8 cellular contexts compared by ENCODE assay signal in genomic region chr15:41230650-41231533, GRCh38. TPM values are rescaled to one million over a fixed set of nuclear protein-coding genes. Genes with fewer than 3 reads are reported as not detected.
DNase-seq lines count a peak whose midpoint lies in the region; ATAC-seq and TF ChIP-seq lines count a peak whose summit lies in the region.

TSS of gene CHP1 (plus strand) at chr15:41231268. CDS start at chr15:41231383, 115 bp downstream.
TSS of gene EXD1 (minus strand) at chr15:41230757. CDS start at chr15:41226575, 4,182 bp downstream.

- CTCF ChIA-PET in activated B cell treated with CpG ODN at 0.5 μM for 24 hours (lab: Charles Lee) = interaction anchor here (0.6 to 1.6 kb wide), 9 partner anchors 23 to 324 kb away, joined by 3 to 6 read pairs (median 4); partner anchors contain the start of genes NUSAP1 and OIP5

- DNase-seq in AG10803 (ENCODE audit: low read depth) (peak; percentile 97), NCI-H226 (peak; percentile 81), activated B cell treated with CpG ODN at 0.5 μM for 24 hours (peak; percentile 93), inferior parietal cortex (ENCODE audit: extremely low spot score) (peak; percentile 95), smooth muscle cell of the brain vasculature (ENCODE audit: low read depth, low spot score) (peak; percentile 95)
- DNase-seq in central memory CD4-positive, alpha-beta T cell = peak; percentile 94

- intact Hi-C loops in activated B cell treated with CpG ODN at 0.5 μM for 24 hours (cut with micrococcal nuclease) = loop anchor here (1.0 kb wide), 9 partner anchors 28 to 324 kb away; partner anchors contain the start of genes CHAC1, INO80, NDUFAF1 and NUSAP1

- H3K27me3 Mint-ChIP-seq in activated B cell treated with CpG ODN at 0.5 μM for 24 hours = no peaks in the 10 kb centered on the region

- peaks cover 28% of the 10 kb centered on the region for H3K4me1 Mint-ChIP-seq in activated B cell treated with CpG ODN at 0.5 μM for 24 hours

- H3K27ac Mint-ChIP-seq in activated B cell treated with CpG ODN at 0.5 μM for 24 hours = peak within 1 kb of the TSS; percentile 81

- peak within 1 kb of the TSS; percentile 95 for H3K4me3 ChIP-seq in AG10803 (ENCODE audit: low read length)

- H3K36me3 Mint-ChIP-seq in activated B cell treated with CpG ODN at 0.5 μM for 24 hours (ENCODE audit: low read depth) = peaks cover 2% of the 10 kb centered on the region

- H3K4me3 Mint-ChIP-seq in activated B cell treated with CpG ODN at 0.5 μM for 24 hours = peak within 1 kb of the TSS; percentile 91

- ATAC-seq in GM19023 (IDR thresholded peaks at IDR 0.05; ENCODE audit: unreplicated experiment) (peak; percentile 98), HG03196 (IDR thresholded peaks at IDR 0.05; ENCODE audit: unreplicated experiment) (peak; percentile 94), activated B cell treated with CpG ODN at 0.5 μM for 24 hours (ENCODE audit: low read depth) (peak; percentile 98)

- POLR2A ChIA-PET in activated B cell treated with CpG ODN at 0.5 μM for 24 hours (lab: Charles Lee) = interaction anchor here (0.5 to 2.5 kb wide), 23 partner anchors 9 to 1042 kb away, joined by 3 to 30 read pairs (median 3); partner anchors contain the start of genes C15orf62, CHAC1, GANC and INO80

- no peaks in the 10 kb centered on the region for H3K9me3 Mint-ChIP-seq in activated B cell treated with CpG ODN at 0.5 μM for 24 hours

- TF ChIP-seq CTCF in AG10803 (conservative IDR thresholded peaks at IDR 0.05; ENCODE audit: low read length) (peak; percentile 79), activated B cell treated with CpG ODN at 0.5 μM for 24 hours (IDR thresholded peaks at IDR 0.05) (peak; percentile 99)

RNA-seq across cellular contexts. Expression of gene CHP1, which starts in this region (rescaled TPM):
- total RNA-seq in activated B cell treated with CpG ODN at 0.5 μM for 24 hours = 47.9 and 58.5 TPM in 2 replicates

RNA-seq across cellular contexts. Expression of gene EXD1, which starts in this region (rescaled TPM):
- total RNA-seq in activated B cell treated with CpG ODN at 0.5 μM for 24 hours = not detected in 2 replicates

Comparison
In these comparisons a context has a peak if more than half of its experiments do, and no peak if none do; other contexts are left out.
1. Peak in every context shown above with its lines: DNase-seq, ATAC-seq and H3K4me3 ChIP-seq.